In genomic region chr15:72923304-72923703, GRCh38 we compare ENCODE assay signal across 8 cellular contexts.
"Had no signal": no experiment of that assay in that cellular context is flagged by ENCODE, and none has a peak within 500 bp of the region (broad histone marks: within the 10 kb centered on the region; RNA-seq: fewer than 3 reads in every experiment).

No MANE protein-coding gene starts in this region.

- H3K27ac Mint-ChIP-seq: activated CD8-positive, alpha-beta T cell treated with anti-CD3 and anti-CD28 coated beads for 36 hours; naive thymus-derived CD4-positive, alpha-beta T cell had no signal

- H3K4me3 Mint-ChIP-seq: activated CD8-positive, alpha-beta T cell treated with anti-CD3 and anti-CD28 coated beads for 36 hours; naive thymus-derived CD4-positive, alpha-beta T cell had no signal

- ATAC-seq: activated CD8-positive, alpha-beta T cell treated with anti-CD3 and anti-CD28 coated beads for 36 hours; naive thymus-derived CD4-positive, alpha-beta T cell had no signal

- H3K9me3 Mint-ChIP-seq: activated CD8-positive, alpha-beta T cell treated with anti-CD3 and anti-CD28 coated beads for 36 hours had no signal

- DNase-seq: activated CD8-positive, alpha-beta memory T cell treated with anti-CD3 and anti-CD28 coated beads, Interleukin-2, amount 50 U/mL, for 4 hours; activated CD8-positive, alpha-beta T cell treated with anti-CD3 and anti-CD28 coated beads for 36 hours; activated naive CD4-positive, alpha-beta T cell; foreskin melanocyte; head of caudate nucleus; kidney; midbrain; naive thymus-derived CD4-positive, alpha-beta T cell had no signal

- H3K36me3 Mint-ChIP-seq: naive thymus-derived CD4-positive, alpha-beta T cell had no signal

- H3K4me1 Mint-ChIP-seq: naive thymus-derived CD4-positive, alpha-beta T cell had no signal
